In the genomic region with DNA sequence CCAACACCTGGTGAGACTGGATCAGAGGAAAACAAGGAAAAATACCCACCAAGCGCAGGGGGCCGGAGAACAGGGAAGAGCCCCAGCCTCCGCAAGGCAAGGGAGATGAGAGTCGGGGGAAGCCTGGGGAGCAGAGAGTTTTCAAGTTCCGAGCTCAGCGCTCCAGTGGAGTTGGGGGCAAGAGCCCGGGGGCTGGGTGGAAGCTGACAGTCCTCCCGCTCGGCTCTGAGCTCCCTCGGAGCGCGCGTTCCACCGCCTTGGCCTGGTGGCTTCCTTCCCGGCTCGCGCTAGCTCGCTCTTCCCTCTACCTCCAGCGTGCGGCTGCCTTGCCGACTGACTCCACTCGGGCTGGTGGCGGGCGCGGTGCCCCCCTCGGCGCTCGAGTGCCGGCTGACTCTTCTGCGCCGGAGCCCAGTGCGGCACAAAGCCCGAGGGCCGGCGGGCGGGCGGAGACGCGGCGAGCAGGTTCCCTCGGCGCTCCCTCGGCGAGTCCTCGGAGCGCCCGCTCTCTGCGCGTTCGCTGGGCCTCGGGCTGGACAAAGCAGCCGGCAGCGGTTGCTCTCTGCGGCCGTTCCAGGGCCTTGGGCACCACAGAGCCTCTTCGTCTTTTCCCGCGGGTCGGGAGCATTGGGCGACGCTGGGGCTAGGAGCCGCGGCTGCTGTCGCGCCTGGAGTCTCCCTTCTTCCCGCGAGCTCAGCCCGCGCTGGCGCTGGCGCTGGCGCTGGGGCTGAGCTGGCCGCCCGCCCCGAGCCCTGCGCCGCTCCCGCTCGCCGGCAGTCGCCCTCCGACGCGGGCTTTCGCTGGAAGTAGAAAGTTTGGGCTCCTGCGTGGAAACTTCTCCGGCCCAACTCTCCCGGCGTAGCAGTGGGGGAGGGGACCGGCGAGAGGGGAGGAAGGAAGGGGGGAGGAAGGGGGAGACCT, we compare ENCODE assay signal across 8 cellular contexts. TPM values are rescaled to one million over a fixed set of nuclear protein-coding genes. Genes with fewer than 3 reads are reported as not detected.
DNase-seq lines count a peak whose midpoint lies in the region; ATAC-seq, FAIRE-seq and TF ChIP-seq lines count a peak whose summit lies in the region.

No MANE protein-coding gene starts in this region.

- peaks cover 5% of the 10 kb centered on the region for H3K4me1 Mint-ChIP-seq in astrocyte (ENCODE audit: low read depth, unreplicated experiment)
- peaks cover 40 to 44% of the 10 kb centered on the region in 2 donors for H3K4me1 Mint-ChIP-seq in immature natural killer cell
- H3K4me1 Mint-ChIP-seq in stimulated activated naive CD8-positive, alpha-beta T cell treated with anti-CD3 and anti-CD28 coated beads, Interleukin-15, amount 100 ng/mL, for 72 hours: peaks cover 67% of the 10 kb centered on the region

- FAIRE-seq in astrocyte (lab: Jason Lieb, UNC): no peak

- H3K4me3 ChIP-seq in MM.1S (ENCODE audit: low read length) (no peak overlapping the region), astrocyte (ENCODE audit: insufficient read depth, low read depth, low read length) (peak overlapping the region; percentile 70)

- H3K36me3 Mint-ChIP-seq in astrocyte (ENCODE audit: low read depth, unreplicated experiment): peaks cover 5% of the 10 kb centered on the region
- no peaks in the 10 kb centered on the region for H3K36me3 Mint-ChIP-seq in immature natural killer cell

- H3K4me2 ChIP-seq in MM.1S (ENCODE audit: low read depth, low read length) (peak overlapping the region; percentile 32; the same call in 1 of the 2 replicates), astrocyte (ENCODE audit: low read length) (peak overlapping the region; percentile 99)

- H3K4me3 Mint-ChIP-seq in astrocyte (ENCODE audit: unreplicated experiment) (peak overlapping the region; percentile 82), immature natural killer cell (peak overlapping the region; percentile 78 to 95 (median 84))
- H3K4me3 Mint-ChIP-seq in stimulated activated naive CD8-positive, alpha-beta T cell treated with anti-CD3 and anti-CD28 coated beads, Interleukin-15, amount 100 ng/mL, for 72 hours: peak overlapping the region; percentile 77 to 84

- H3K27me3 ChIP-seq in MM.1S (replicated peaks; ENCODE audit: insufficient read depth, low read length) (peaks cover 78% of the 10 kb centered on the region), astrocyte (ENCODE audit: insufficient read depth, low read length) (peaks cover 50% of the 10 kb centered on the region)

- H3K27ac Mint-ChIP-seq in astrocyte (ENCODE audit: unreplicated experiment): peak overlapping the region; percentile 56
- H3K27ac Mint-ChIP-seq in immature natural killer cell: no peak overlapping the region
- peak overlapping the region in 1 of 2 donors; percentile 71 for H3K27ac Mint-ChIP-seq in stimulated activated naive CD8-positive, alpha-beta T cell treated with anti-CD3 and anti-CD28 coated beads, Interleukin-15, amount 100 ng/mL, for 72 hours

- H3K9me2 ChIP-seq in MM.1S (replicated peaks; ENCODE audit: insufficient read depth, low read length): no peaks in the 10 kb centered on the region

- H3K9me3 ChIP-seq in MM.1S (replicated peaks; ENCODE audit: insufficient read depth, low read length): no peaks in the 10 kb centered on the region
- H3K9me3 ChIP-seq in astrocyte (ENCODE audit: insufficient read depth, low read depth, low read length): no peaks in the 10 kb centered on the region

- H2AFZ ChIP-seq in MM.1S (ENCODE audit: low read length): no peak overlapping the region
- H2AFZ ChIP-seq in astrocyte (ENCODE audit: low read depth, low read length): peak overlapping the region; percentile 63

- H3K9ac ChIP-seq in MM.1S (ENCODE audit: low read length) (no peak overlapping the region), astrocyte (ENCODE audit: low read length) (peak overlapping the region; percentile 92)

- ATAC-seq in stimulated activated naive CD8-positive, alpha-beta T cell treated with anti-CD3 and anti-CD28 coated beads, Interleukin-15, amount 100 ng/mL, for 72 hours: no peak
- ATAC-seq in GM18511 (IDR thresholded peaks at IDR 0.05; ENCODE audit: unreplicated experiment): no peak

- H3K4me1 ChIP-seq in MM.1S (ENCODE audit: low read length) (no peaks in the 10 kb centered on the region), astrocyte (ENCODE audit: insufficient read depth, low read length) (peaks cover 32% of the 10 kb centered on the region)

- no peaks in the 10 kb centered on the region for H3K36me3 ChIP-seq in MM.1S (replicated peaks; ENCODE audit: insufficient read depth, low read length)
- H3K36me3 ChIP-seq in astrocyte (ENCODE audit: insufficient read depth, low read length): no peaks in the 10 kb centered on the region

- H3K79me2 ChIP-seq in MM.1S (ENCODE audit: low read length) (no peaks in the 10 kb centered on the region), astrocyte (ENCODE audit: insufficient read depth, low read length) (peaks cover 61% of the 10 kb centered on the region)

- H4K20me1 ChIP-seq in MM.1S (ENCODE audit: insufficient read depth, low read length) (no peaks in the 10 kb centered on the region), astrocyte (ENCODE audit: insufficient read depth, low read length) (peaks cover 20% of the 10 kb centered on the region)

- H3K27me3 Mint-ChIP-seq in astrocyte (ENCODE audit: low read depth, unreplicated experiment) (peaks cover 69% of the 10 kb centered on the region), immature natural killer cell (ENCODE audit: low read depth in 3 of 3) (peaks cover 45 to 55% (median 51%) of the 10 kb centered on the region in 3 donors)
- H3K27me3 Mint-ChIP-seq in stimulated activated naive CD8-positive, alpha-beta T cell treated with anti-CD3 and anti-CD28 coated beads, Interleukin-15, amount 100 ng/mL, for 72 hours: peaks cover 100% of the 10 kb centered on the region

- H3K9me3 Mint-ChIP-seq in astrocyte (ENCODE audit: unreplicated experiment) (peaks cover 17% of the 10 kb centered on the region), immature natural killer cell (peaks cover 0 to 31% (median 3%) of the 10 kb centered on the region in 6 donors)
- no peaks in the 10 kb centered on the region for H3K9me3 Mint-ChIP-seq in stimulated activated naive CD8-positive, alpha-beta T cell treated with anti-CD3 and anti-CD28 coated beads, Interleukin-15, amount 100 ng/mL, for 72 hours

- DNase-seq in GM03348 (ENCODE audit: low spot score) (peak; percentile 80), MM.1S (peak; percentile 6), astrocyte (ENCODE audit: low read depth) (peak; percentile 41), immature natural killer cell (no peak), mesenteric fat pad (ENCODE audit: low spot score) (no peak), cortex of kidney (lab: John Stamatoyannopoulos, UW) (no peak)
- DNase-seq in stimulated activated naive CD8-positive, alpha-beta T cell treated with anti-CD3 and anti-CD28 coated beads, Interleukin-15, amount 100 ng/mL, for 72 hours: no peak

- H3K27ac ChIP-seq in MM.1S (ENCODE audit: low read length): no peak overlapping the region
- H3K27ac ChIP-seq in astrocyte (ENCODE audit: low read depth, low read length): peak overlapping the region; percentile 66

- no peak for TF ChIP-seq CTCF in MM.1S (IDR thresholded peaks at IDR 0.05; ENCODE audit: low read length)
- no peak for TF ChIP-seq CTCF in astrocyte (IDR thresholded peaks at IDR 0.05; ENCODE audit: insufficient read depth, low read depth, low read length)

- no peaks in the 10 kb centered on the region for H3F3A ChIP-seq in MM.1S (ENCODE audit: insufficient read depth, low read length)

RNA-seq across cellular contexts. Expression of a gene that starts 1.0 kb away (rescaled TPM):
- total RNA-seq in astrocyte (3.9 and 12.2 TPM in 2 replicates), mesenteric fat pad (0.32 TPM)
- polyA plus RNA-seq in immature natural killer cell: not detected

Comparison
In these comparisons a context has a peak if more than half of its experiments do, and no peak if none do; other contexts are left out.
1. DNase-seq: peak in GM03348 (single experiment), MM.1S (single experiment) and astrocyte (single experiment); none in immature natural killer cell (0 of 3), stimulated activated naive CD8-positive, alpha-beta T cell treated with anti-CD3 and anti-CD28 coated beads, Interleukin-15, amount 100 ng/mL, for 72 hours (0 of 2), mesenteric fat pad (single experiment) and cortex of kidney (single experiment).
2. Peak in every context shown above with its lines, with median percentiles within 50 percentile points of each other: H3K4me3 Mint-ChIP-seq.